Comparison of ENCODE assay signal across 22 cellular contexts in genomic region chr4:162943263-162943662, GRCh38.
DNase-seq lines count a peak whose midpoint lies in the region; ATAC-seq and TF ChIP-seq lines count a peak whose summit lies in the region.
"Had no signal": no experiment of that assay in that cellular context is flagged by ENCODE, and none has a peak within 500 bp of the region (broad histone marks: within the 10 kb centered on the region; RNA-seq: fewer than 3 reads in every experiment).

No MANE protein-coding gene starts in this region.

- no peaks in the 10 kb centered on the region for H3K4me1 Mint-ChIP-seq in GM23338

- H3K79me2 ChIP-seq in GM23338 (replicated peaks; ENCODE audit: insufficient read depth): no peaks in the 10 kb centered on the region
- no peaks in the 10 kb centered on the region for H3K79me2 ChIP-seq in OCI-LY7 (ENCODE audit: insufficient read depth, low read depth, low read length)

- H3K4me3 Mint-ChIP-seq in GM23338: no peak overlapping the region
- H3K4me3 Mint-ChIP-seq: CD8-positive, alpha-beta T cell had no signal

- no peaks in the 10 kb centered on the region for H3K9me3 ChIP-seq in OCI-LY7 (ENCODE audit: low read length)
- H3K9me3 ChIP-seq: BLaER1, MG63 had no signal

- H3K27me3 Mint-ChIP-seq in GM23338 (ENCODE audit: insufficient read depth, low read depth, poor library complexity): no peaks in the 10 kb centered on the region

- H3K36me3 Mint-ChIP-seq in GM23338 (ENCODE audit: low read depth): no peaks in the 10 kb centered on the region
- H3K36me3 Mint-ChIP-seq: CD8-positive, alpha-beta T cell had no signal

- H2AFZ ChIP-seq in GM23338 (no peak overlapping the region), OCI-LY7 (ENCODE audit: low read length) (no peak overlapping the region)

- CTCF ChIA-PET in OCI-LY7 (lab: Charles Lee; ENCODE audit: unreplicated experiment): no interaction called here

- POLR2A ChIA-PET in OCI-LY7 (lab: Charles Lee): no interaction called here

- intact Hi-C loops in OCI-LY7 (cut with micrococcal nuclease; ENCODE audit: unreplicated experiment): no loop called here

- H3K27ac Mint-ChIP-seq in GM23338: no peak overlapping the region
- H3K27ac Mint-ChIP-seq: CD8-positive, alpha-beta T cell had no signal

- no peaks in the 10 kb centered on the region for H3K36me3 ChIP-seq in GM23338 (ENCODE audit: insufficient read depth)
- no peaks in the 10 kb centered on the region for H3K36me3 ChIP-seq in OCI-LY7 (ENCODE audit: insufficient read depth, low read length)
- H3K36me3 ChIP-seq: BLaER1, MG63 had no signal

- H3K4me3 ChIP-seq in GM23338: no peak overlapping the region
- no peak overlapping the region for H3K4me3 ChIP-seq in OCI-LY7 (ENCODE audit: low read depth, low read length, poor library complexity, severe bottlenecking)
- H3K4me3 ChIP-seq in fibroblast of villous mesenchyme (ENCODE audit: low read depth, low read length): no peak overlapping the region
- H3K4me3 ChIP-seq: BLaER1, MG63 had no signal

- DNase-seq in GM23338 (ENCODE audit: low spot score) (peak; percentile 21), OCI-LY7 (ENCODE audit: low spot score) (no peak), fibroblast of villous mesenchyme (ENCODE audit: low read depth) (no peak), SKM-1 (lab: John Stamatoyannopoulos, UW; ENCODE audit: unreplicated experiment) (no peak)
- no peak for DNase-seq in activated CD8-positive, alpha-beta memory T cell treated with anti-CD3 and anti-CD28 coated beads, Interleukin-2, amount 50 U/mL, for 48 hours
- DNase-seq in NK-92 treated with Interleukin-12 subunit alpha and Interleukin-12 subunit beta, amount 100 ng/mL, for 24 hours (lab: John Stamatoyannopoulos, UW): no peak
- DNase-seq: CD8-positive, alpha-beta T cell; DMS79; IMR-90; Karpas-422; MG63; NCI-H1092 treated with DMSO at 0.1 percent for 48 hours; NCI-H146; NCI-H2081; NCI-H446 treated with DMSO at 0.1 percent for 48 hours; NCI-H748 treated with DMSO at 0.1 percent for 48 hours; PC-3; RPMI8226; SHP77 treated with DMSO at 0.1 percent for 48 hours had no signal

- no peaks in the 10 kb centered on the region for H3K9me3 Mint-ChIP-seq in GM23338
- H3K9me3 Mint-ChIP-seq: CD8-positive, alpha-beta T cell had no signal

- no peaks in the 10 kb centered on the region for H4K20me1 ChIP-seq in GM23338 (replicated peaks; ENCODE audit: insufficient read depth)
- H4K20me1 ChIP-seq in OCI-LY7 (ENCODE audit: insufficient read depth, low read length): no peaks in the 10 kb centered on the region
- H4K20me1 ChIP-seq: BLaER1 had no signal

- H3F3A ChIP-seq in GM23338 (replicated peaks; ENCODE audit: low read depth): no peaks in the 10 kb centered on the region

- H3K4me1 ChIP-seq in GM23338 (ENCODE audit: insufficient read depth) (no peaks in the 10 kb centered on the region), OCI-LY7 (ENCODE audit: insufficient read depth, low read length, poor library complexity, severe bottlenecking) (no peaks in the 10 kb centered on the region)
- H3K4me1 ChIP-seq: BLaER1 had no signal

- H3K4me2 ChIP-seq in GM23338 (no peak overlapping the region), OCI-LY7 (ENCODE audit: low read length) (no peak overlapping the region)
- H3K4me2 ChIP-seq: BLaER1 had no signal

- H3K27me3 ChIP-seq in GM23338 (ENCODE audit: insufficient read depth): no peaks in the 10 kb centered on the region
- H3K27me3 ChIP-seq: BLaER1, MG63 had no signal

- peak; percentile 31 for TF ChIP-seq CTCF in C4-2B (conservative IDR thresholded peaks at IDR 0.05)
- peak; percentile 47 to 59 for TF ChIP-seq CTCF in GM23338 (conservative IDR thresholded peaks at IDR 0.05; ENCODE audit: low read depth in 2 of 2)
- TF ChIP-seq CTCF in OCI-LY7 (conservative IDR thresholded peaks at IDR 0.05; ENCODE audit: low read length): peak; percentile 35; the same call in 1 of the 2 replicates
- TF ChIP-seq CTCF in fibroblast of villous mesenchyme (IDR thresholded peaks at IDR 0.05; ENCODE audit: insufficient read depth, low read depth, low read length): peak; percentile 17

- H3K9me2 ChIP-seq in GM23338 (ENCODE audit: insufficient read depth) (peaks cover 10% of the 10 kb centered on the region), OCI-LY7 (ENCODE audit: insufficient read depth, low read length) (no peaks in the 10 kb centered on the region)

- no peak for ATAC-seq in GM23338
- ATAC-seq in GM18909 (IDR thresholded peaks at IDR 0.05; ENCODE audit: poor library complexity, unreplicated experiment): no peak
- ATAC-seq: CD8-positive, alpha-beta T cell; PC-3 had no signal

- no TSS peak for BruUV-seq in OCI-LY7 (replicated peaks; lab: Mats Ljungman, UMichigan)

- H3K27ac ChIP-seq in C4-2B (no peak overlapping the region), GM23338 (ENCODE audit: low read depth) (no peak overlapping the region), OCI-LY7 (ENCODE audit: low read depth, low read length, poor library complexity, severe bottlenecking) (no peak overlapping the region)
- H3K27ac ChIP-seq: BLaER1 had no signal

TF ChIP-seq in GM23338, 12 proteins besides CTCF, POLR2A, EP300 and RAD21 (continues in another document):
- TF ChIP-seq JUNB (IDR thresholded peaks at IDR 0.05; ENCODE audit: unreplicated experiment): no peak
- TF ChIP-seq ZNF114 (CRISPR knock-in tag; IDR thresholded peaks at IDR 0.05): no peak
- TF ChIP-seq CREB1 (CRISPR knock-in tag; IDR thresholded peaks at IDR 0.05; ENCODE audit: low read depth): no peak
- TF ChIP-seq NANOG (IDR thresholded peaks at IDR 0.05; ENCODE audit: borderline replicate concordance): no peak
- TF ChIP-seq EZH2phosphoT487 (IDR thresholded peaks at IDR 0.05; ENCODE audit: unreplicated experiment): no peak
- TF ChIP-seq, protein P1, sequence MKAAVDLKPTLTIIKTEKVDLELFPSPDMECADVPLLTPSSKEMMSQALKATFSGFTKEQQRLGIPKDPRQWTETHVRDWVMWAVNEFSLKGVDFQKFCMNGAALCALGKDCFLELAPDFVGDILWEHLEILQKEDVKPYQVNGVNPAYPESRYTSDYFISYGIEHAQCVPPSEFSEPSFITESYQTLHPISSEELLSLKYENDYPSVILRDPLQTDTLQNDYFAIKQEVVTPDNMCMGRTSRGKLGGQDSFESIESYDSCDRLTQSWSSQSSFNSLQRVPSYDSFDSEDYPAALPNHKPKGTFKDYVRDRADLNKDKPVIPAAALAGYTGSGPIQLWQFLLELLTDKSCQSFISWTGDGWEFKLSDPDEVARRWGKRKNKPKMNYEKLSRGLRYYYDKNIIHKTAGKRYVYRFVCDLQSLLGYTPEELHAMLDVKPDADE (IDR thresholded peaks at IDR 0.05): no peak
- no peak for TF ChIP-seq REST (IDR thresholded peaks at IDR 0.05; ENCODE audit: unreplicated experiment)
